Comparison of ENCODE assay signal across 2 cellular contexts in the genomic region with DNA sequence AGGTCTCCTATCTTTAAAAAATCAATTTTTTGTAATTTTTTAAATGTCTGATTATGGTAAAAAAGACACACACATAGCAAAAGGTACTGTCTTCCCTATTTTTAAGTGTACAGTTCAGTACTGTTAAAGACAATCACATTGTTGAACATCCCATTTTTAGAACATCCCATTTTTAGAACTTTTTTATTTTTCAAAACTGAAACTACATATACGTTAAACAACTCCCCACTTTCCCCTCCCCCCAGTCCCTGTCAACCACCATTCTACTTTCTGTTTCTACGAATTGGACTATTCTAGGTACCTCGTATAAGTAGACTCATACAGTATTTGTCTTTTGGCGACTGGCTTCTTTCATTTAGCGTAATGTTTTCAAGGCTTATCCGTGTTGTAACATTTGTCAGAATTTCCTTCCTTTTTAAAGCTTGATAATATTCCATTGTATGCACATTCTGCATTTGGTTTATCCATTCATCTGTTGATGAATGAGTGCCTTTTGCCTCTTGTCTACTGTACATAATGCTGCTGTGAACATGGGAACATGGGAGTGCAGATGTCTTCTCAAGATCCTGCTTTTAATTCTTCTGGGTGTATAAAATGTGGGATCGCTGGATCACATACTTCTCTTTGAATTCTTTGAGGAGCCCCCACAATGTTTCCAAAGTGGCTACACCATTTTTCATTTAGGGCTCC.
TF ChIP-seq lines count a peak whose summit lies in the region.

No MANE protein-coding gene starts in this region.

TF ChIP-seq in IMR-90, 13 proteins besides CTCF, POLR2A, EP300 and RAD21:
- TF ChIP-seq MXI1 (IDR thresholded peaks at IDR 0.05; ENCODE audit: borderline replicate concordance, low read depth, low read length) (no peak), SMC3 (IDR thresholded peaks at IDR 0.05; ENCODE audit: low read depth, low read length) (no peak), NFE2L2 (IDR thresholded peaks at IDR 0.05; ENCODE audit: low read depth, low read length) (no peak), RCOR1 (IDR thresholded peaks at IDR 0.05; ENCODE audit: insufficient replicate concordance, low read length) (no peak), MAZ (IDR thresholded peaks at IDR 0.05; ENCODE audit: borderline replicate concordance, low read depth, low read length) (no peak), CHD1 (IDR thresholded peaks at IDR 0.05; ENCODE audit: low read depth, low read length) (no peak), MAFK (IDR thresholded peaks at IDR 0.05; ENCODE audit: low read depth, low read length) (no peak), RFX5 (IDR thresholded peaks at IDR 0.05; ENCODE audit: low read depth, low read length) (no peak), FOS (IDR thresholded peaks at IDR 0.05; ENCODE audit: low read depth, low read length) (no peak), CEBPB (IDR thresholded peaks at IDR 0.05; ENCODE audit: low read depth, low read length) (no peak), BHLHE40 (IDR thresholded peaks at IDR 0.05; ENCODE audit: low read depth, low read length) (no peak)
- TF ChIP-seq, protein P1, sequence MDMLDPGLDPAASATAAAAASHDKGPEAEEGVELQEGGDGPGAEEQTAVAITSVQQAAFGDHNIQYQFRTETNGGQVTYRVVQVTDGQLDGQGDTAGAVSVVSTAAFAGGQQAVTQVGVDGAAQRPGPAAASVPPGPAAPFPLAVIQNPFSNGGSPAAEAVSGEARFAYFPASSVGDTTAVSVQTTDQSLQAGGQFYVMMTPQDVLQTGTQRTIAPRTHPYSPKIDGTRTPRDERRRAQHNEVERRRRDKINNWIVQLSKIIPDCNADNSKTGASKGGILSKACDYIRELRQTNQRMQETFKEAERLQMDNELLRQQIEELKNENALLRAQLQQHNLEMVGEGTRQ (IDR thresholded peaks at IDR 0.05; ENCODE audit: low read depth, low read length), result no peak
- TF ChIP-seq, protein P2, sequence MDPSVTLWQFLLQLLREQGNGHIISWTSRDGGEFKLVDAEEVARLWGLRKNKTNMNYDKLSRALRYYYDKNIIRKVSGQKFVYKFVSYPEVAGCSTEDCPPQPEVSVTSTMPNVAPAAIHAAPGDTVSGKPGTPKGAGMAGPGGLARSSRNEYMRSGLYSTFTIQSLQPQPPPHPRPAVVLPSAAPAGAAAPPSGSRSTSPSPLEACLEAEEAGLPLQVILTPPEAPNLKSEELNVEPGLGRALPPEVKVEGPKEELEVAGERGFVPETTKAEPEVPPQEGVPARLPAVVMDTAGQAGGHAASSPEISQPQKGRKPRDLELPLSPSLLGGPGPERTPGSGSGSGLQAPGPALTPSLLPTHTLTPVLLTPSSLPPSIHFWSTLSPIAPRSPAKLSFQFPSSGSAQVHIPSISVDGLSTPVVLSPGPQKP (IDR thresholded peaks at IDR 0.05; ENCODE audit: borderline replicate concordance, low read depth, low read length), result no peak

TF ChIP-seq in K562, 482 proteins besides CTCF, POLR2A, EP300 and RAD21 (continued from another document):
- TF ChIP-seq, protein P3, sequence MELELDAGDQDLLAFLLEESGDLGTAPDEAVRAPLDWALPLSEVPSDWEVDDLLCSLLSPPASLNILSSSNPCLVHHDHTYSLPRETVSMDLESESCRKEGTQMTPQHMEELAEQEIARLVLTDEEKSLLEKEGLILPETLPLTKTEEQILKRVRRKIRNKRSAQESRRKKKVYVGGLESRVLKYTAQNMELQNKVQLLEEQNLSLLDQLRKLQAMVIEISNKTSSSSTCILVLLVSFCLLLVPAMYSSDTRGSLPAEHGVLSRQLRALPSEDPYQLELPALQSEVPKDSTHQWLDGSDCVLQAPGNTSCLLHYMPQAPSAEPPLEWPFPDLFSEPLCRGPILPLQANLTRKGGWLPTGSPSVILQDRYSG (tag; conservative IDR thresholded peaks at IDR 0.05; ENCODE audit: low read depth), result 0 out of 2 replicates have a peak, but pooled peaks have one; percentile 36
- TF ChIP-seq, protein P4, sequence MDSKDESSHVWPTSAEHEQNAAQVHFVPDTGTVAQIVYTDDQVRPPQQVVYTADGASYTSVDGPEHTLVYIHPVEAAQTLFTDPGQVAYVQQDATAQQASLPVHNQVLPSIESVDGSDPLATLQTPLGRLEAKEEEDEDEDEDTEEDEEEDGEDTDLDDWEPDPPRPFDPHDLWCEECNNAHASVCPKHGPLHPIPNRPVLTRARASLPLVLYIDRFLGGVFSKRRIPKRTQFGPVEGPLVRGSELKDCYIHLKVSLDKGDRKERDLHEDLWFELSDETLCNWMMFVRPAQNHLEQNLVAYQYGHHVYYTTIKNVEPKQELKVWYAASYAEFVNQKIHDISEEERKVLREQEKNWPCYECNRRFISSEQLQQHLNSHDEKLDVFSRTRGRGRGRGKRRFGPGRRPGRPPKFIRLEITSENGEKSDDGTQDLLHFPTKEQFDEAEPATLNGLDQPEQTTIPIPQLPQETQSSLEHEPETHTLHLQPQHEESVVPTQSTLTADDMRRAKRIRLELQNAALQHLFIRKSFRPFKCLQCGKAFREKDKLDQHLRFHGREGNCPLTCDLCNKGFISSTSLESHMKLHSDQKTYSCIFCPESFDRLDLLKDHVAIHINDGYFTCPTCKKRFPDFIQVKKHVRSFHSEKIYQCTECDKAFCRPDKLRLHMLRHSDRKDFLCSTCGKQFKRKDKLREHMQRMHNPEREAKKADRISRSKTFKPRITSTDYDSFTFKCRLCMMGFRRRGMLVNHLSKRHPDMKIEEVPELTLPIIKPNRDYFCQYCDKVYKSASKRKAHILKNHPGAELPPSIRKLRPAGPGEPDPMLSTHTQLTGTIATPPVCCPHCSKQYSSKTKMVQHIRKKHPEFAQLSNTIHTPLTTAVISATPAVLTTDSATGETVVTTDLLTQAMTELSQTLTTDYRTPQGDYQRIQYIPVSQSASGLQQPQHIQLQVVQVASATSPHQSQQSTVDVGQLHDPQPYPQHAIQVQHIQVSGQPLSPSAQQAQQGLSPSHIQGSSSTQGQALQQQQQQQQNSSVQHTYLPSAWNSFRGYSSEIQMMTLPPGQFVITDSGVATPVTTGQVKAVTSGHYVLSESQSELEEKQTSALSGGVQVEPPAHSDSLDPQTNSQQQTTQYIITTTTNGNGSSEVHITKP (IDR thresholded peaks at IDR 0.05; ENCODE audit: partially characterized antibody), result peak; percentile 51
- TF ChIP-seq ZNF707 (CRISPR knock-in tag; conservative IDR thresholded peaks at IDR 0.05) (no peak), NR2C2 (CRISPR knock-in tag; IDR thresholded peaks at IDR 0.05) (no peak), NR2C2 (tag; IDR thresholded peaks at IDR 0.05) (peak; percentile 38; the same call in 1 of the 2 replicates), ELF2 (CRISPR knock-in tag; IDR thresholded peaks at IDR 0.05) (no peak), CBFA2T3 (IDR thresholded peaks at IDR 0.05) (no peak), PTTG1 (tag; IDR thresholded peaks at IDR 0.05; ENCODE audit: low read depth) (no peak), HNRNPK (IDR thresholded peaks at IDR 0.05; ENCODE audit: low read depth, low read length, poor library complexity, severe bottlenecking) (no peak)
